11 cellular contexts compared by ENCODE assay signal in the genomic region with DNA sequence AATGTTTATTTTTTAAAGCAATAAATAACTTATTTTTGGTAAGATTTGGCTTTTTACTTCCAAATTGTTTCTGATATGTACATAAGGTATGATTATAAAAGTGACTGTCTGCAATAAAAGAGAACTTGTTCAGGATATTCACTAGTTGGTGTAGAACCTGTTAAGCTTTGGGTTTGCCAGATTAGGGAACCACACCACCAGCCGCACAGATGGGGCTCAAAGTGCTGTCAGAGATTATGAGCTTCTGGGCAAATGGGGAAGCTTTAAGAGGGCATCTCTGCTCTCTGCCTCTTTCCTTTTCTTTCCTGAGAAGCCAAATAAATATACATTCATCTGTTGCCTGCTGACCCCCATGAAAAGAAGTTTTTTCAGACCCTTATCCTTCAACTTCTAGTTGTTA. TPM values are rescaled to one million over a fixed set of nuclear protein-coding genes. Genes with fewer than 3 reads are reported as not detected.
A peak's percentile ranks its signal among the peaks of the same experiment; 100 is the strongest.
DNase-seq lines count a peak whose midpoint lies in the region; ATAC-seq lines count a peak whose summit lies in the region.
"Had no signal": no experiment of that assay in that cellular context is flagged by ENCODE, and none has a peak within 500 bp of the region (broad histone marks: within the 10 kb centered on the region; RNA-seq: fewer than 3 reads in every experiment).

No MANE protein-coding gene starts in this region.

- H3K4me3 Mint-ChIP-seq in naive thymus-derived CD8-positive, alpha-beta T cell: no peak overlapping the region
- H3K4me3 Mint-ChIP-seq: activated CD4-positive, alpha-beta memory T cell treated with anti-CD3 and anti-CD28 coated beads for 36 hours had no signal

- peaks cover 5 to 32% (median 10%) of the 10 kb centered on the region in 4 donors for H3K4me1 Mint-ChIP-seq in naive thymus-derived CD8-positive, alpha-beta T cell

- POLR2A ChIA-PET in naive thymus-derived CD8-positive, alpha-beta T cell (lab: Charles Lee): interaction anchor here (0.6 to 1.1 kb wide), 5 partner anchors 9 to 25 kb away, joined by 3 to 7 read pairs (median 4); a partner anchor contains a TSS

- DNase-seq in CMK (ENCODE audit: low read depth) (peak; percentile 45), Kasumi-1 (lab: John Stamatoyannopoulos, UW) (peak; percentile 34 to 53), UCSD-AML1 (lab: John Stamatoyannopoulos, UW; ENCODE audit: unreplicated experiment) (peak; percentile 40), SW480 (ENCODE audit: low spot score) (no peak)
- DNase-seq in naive thymus-derived CD8-positive, alpha-beta T cell: no peak
- no peak for DNase-seq in activated T-cell treated with anti-CD3 and anti-CD28 coated beads, Interleukin-2, amount 50 U/mL, for 1 hour
- DNase-seq: activated CD4-positive, alpha-beta memory T cell treated with anti-CD3 and anti-CD28 coated beads for 36 hours; NCI-H1105; NCI-H226; T-helper 2 cell had no signal

- no peak for ATAC-seq in naive thymus-derived CD8-positive, alpha-beta T cell
- no peak for ATAC-seq in GM19452 (IDR thresholded peaks at IDR 0.05; ENCODE audit: unreplicated experiment)

- H3K27me3 Mint-ChIP-seq in naive thymus-derived CD8-positive, alpha-beta T cell: no peaks in the 10 kb centered on the region
- H3K27me3 Mint-ChIP-seq: activated CD4-positive, alpha-beta memory T cell treated with anti-CD3 and anti-CD28 coated beads for 36 hours had no signal

- H3K36me3 Mint-ChIP-seq in naive thymus-derived CD8-positive, alpha-beta T cell: peaks cover 0 to 30% (median 23%) of the 10 kb centered on the region in 3 donors

- H3K27ac Mint-ChIP-seq in naive thymus-derived CD8-positive, alpha-beta T cell: peak overlapping the region in 8 of 10 donors; percentile 39 to 83 (median 62)
- H3K27ac Mint-ChIP-seq: activated CD4-positive, alpha-beta memory T cell treated with anti-CD3 and anti-CD28 coated beads for 36 hours had no signal

- peaks cover 0 to 10% (median 0%) of the 10 kb centered on the region in 9 donors for H3K9me3 Mint-ChIP-seq in naive thymus-derived CD8-positive, alpha-beta T cell

RNA-seq across cellular contexts. Expression of a gene that starts 25.4 kb away (rescaled TPM):
- 100 to 1,000 TPM; 160 to 164 TPM for total RNA-seq in naive thymus-derived CD8-positive, alpha-beta T cell
- 10 to 100 TPM; 44.8 to 55.1 (median 48.5) TPM for polyA plus RNA-seq in naive thymus-derived CD8-positive, alpha-beta T cell

Comparison
In these comparisons a context has a peak if more than half of its experiments do, and no peak if none do; other contexts are left out.
1. DNase-seq: peak in CMK (single experiment), Kasumi-1 (2 of 2) and UCSD-AML1 (single experiment); none in naive thymus-derived CD8-positive, alpha-beta T cell (0 of 10), activated T-cell treated with anti-CD3 and anti-CD28 coated beads, Interleukin-2, amount 50 U/mL, for 1 hour (single experiment) and SW480 (single experiment).